Comparison of ENCODE assay signal across 17 cellular contexts in the genomic region with DNA sequence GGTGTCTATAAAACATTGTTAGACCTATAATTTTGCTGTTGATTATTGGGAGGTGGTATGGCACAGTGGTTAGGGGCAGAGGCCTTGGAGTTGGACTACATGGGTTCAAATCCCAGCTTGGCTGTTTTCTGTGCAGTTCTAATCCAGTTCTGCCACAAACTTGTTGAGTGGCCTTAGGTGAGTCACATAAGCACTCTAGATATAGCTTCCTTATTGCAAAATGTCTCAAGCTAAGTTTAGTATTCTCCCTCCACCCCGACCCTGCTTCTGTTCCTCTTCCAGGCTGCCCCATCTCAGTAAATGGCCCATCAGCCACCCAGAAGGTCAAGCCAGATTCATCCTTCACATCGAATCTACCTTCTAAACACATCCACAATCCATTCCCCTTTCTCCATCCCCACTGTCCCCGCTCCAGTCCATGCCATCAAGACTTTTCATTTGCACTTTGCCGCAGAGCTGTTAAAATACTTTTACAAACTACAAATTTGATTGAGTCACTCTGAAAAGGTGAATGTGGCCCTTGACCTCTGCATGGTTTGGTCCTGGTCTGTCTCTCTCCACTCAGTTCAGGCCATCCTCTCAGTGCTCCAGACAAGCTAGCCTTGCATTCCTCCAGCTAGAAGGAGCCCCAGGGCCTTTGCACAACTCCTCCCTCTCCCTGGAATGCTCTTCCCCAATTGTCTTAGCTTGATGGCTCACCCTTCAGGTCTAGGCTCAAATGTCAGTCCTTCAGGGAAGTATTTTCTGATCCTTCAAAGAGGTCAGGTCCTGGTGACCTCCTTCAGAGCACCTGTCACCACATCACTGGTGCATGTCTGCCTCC. TPM values are rescaled to one million over a fixed set of nuclear protein-coding genes. Genes with fewer than 3 reads are reported as not detected.
DNase-seq lines count a peak whose midpoint lies in the region; ATAC-seq and TF ChIP-seq lines count a peak whose summit lies in the region.
"Had no signal": no experiment of that assay in that cellular context is flagged by ENCODE, and none has a peak within 500 bp of the region (broad histone marks: within the 10 kb centered on the region; RNA-seq: fewer than 3 reads in every experiment).

No MANE protein-coding gene starts in this region.

- TF ChIP-seq EP300 in stomach (IDR thresholded peaks at IDR 0.05), result no peak

- H3K9me3 ChIP-seq in T-helper 17 cell (ENCODE audit: control insufficient read depth, low read length, poor library complexity, severe bottlenecking), result no peaks in the 10 kb centered on the region
- H3K9me3 ChIP-seq in stomach, result no peaks in the 10 kb centered on the region
- H3K9me3 ChIP-seq: gastrocnemius medialis had no signal

- ATAC-seq in T-helper 17 cell, result no peak
- ATAC-seq: gastrocnemius medialis had no signal

- H3K36me3 ChIP-seq in stomach, result peaks cover 45 to 62% (median 57%) of the 10 kb centered on the region in 4 donors

- peaks cover 4% of the 10 kb centered on the region for H3K36me3 Mint-ChIP-seq in T-helper 17 cell (ENCODE audit: low read depth)

- intact Hi-C loops in stomach (cut with DNase I; ENCODE audit: low total_unique reads), result no loop called here

- WGBS in stomach, 5 donors, result 81 to 91% (median 90%) methylated on average over 4 of the region's 4 CpGs

- DNase-seq in DMS53 (lab: John Stamatoyannopoulos, UW), result peak; percentile 6
- DNase-seq in DMS53 treated with DMSO at 0.1 percent for 48 hours (lab: John Stamatoyannopoulos, UW; ENCODE audit: unreplicated experiment), result no peak
- no peak for DNase-seq in T-helper 17 cell
- DNase-seq in left kidney (ENCODE audit: low read depth, low spot score), result peak; percentile 21
- no peak for DNase-seq in stomach
- no peak for DNase-seq in activated gamma-delta T cell treated with Interleukin-2 at 50 U/mL for 16 hours
- no peak for DNase-seq in NCI-H510A (lab: John Stamatoyannopoulos, UW)
- no peak for DNase-seq in Ammon's horn (ENCODE audit: low spot score)
- DNase-seq: 8988T; activated naive CD8-positive, alpha-beta T cell treated with anti-CD3 and anti-CD28 coated beads for 36 hours; caudate nucleus; CD8-positive, alpha-beta memory T cell; gastrocnemius medialis; NCI-H1417; OCI-M1; SW 1271 had no signal

- peak overlapping the region; percentile 48 for H3K27ac Mint-ChIP-seq in T-helper 17 cell
- H3K27ac Mint-ChIP-seq: activated naive CD8-positive, alpha-beta T cell treated with anti-CD3 and anti-CD28 coated beads for 36 hours; CD8-positive, alpha-beta memory T cell had no signal

- H3K27me3 ChIP-seq in stomach, result no peaks in the 10 kb centered on the region
- H3K27me3 ChIP-seq: gastrocnemius medialis had no signal

- no peaks in the 10 kb centered on the region for H3K27me3 Mint-ChIP-seq in T-helper 17 cell
- H3K27me3 Mint-ChIP-seq: activated naive CD8-positive, alpha-beta T cell treated with anti-CD3 and anti-CD28 coated beads for 36 hours; CD8-positive, alpha-beta memory T cell had no signal

- H3K27ac ChIP-seq in stomach, result peak overlapping the region; percentile 59 to 88 (median 75)
- H3K27ac ChIP-seq: gastrocnemius medialis, parathyroid adenoma had no signal

- no peak overlapping the region for H3K4me3 ChIP-seq in stomach
- H3K4me3 ChIP-seq: gastrocnemius medialis had no signal

- no peak overlapping the region for H3K4me3 Mint-ChIP-seq in T-helper 17 cell
- H3K4me3 Mint-ChIP-seq: activated naive CD8-positive, alpha-beta T cell treated with anti-CD3 and anti-CD28 coated beads for 36 hours; CD8-positive, alpha-beta memory T cell had no signal

- TF ChIP-seq CTCF in stomach (IDR thresholded peaks at IDR 0.05), result no peak

- peaks cover 22 to 41% (median 34%) of the 10 kb centered on the region in 4 donors for H3K4me1 ChIP-seq in stomach
- H3K4me1 ChIP-seq: gastrocnemius medialis had no signal

- H3K4me1 Mint-ChIP-seq in T-helper 17 cell, result no peaks in the 10 kb centered on the region
- H3K4me1 Mint-ChIP-seq: activated naive CD8-positive, alpha-beta T cell treated with anti-CD3 and anti-CD28 coated beads for 36 hours; CD8-positive, alpha-beta memory T cell had no signal

- TF ChIP-seq POLR2A in stomach (IDR thresholded peaks at IDR 0.05), result no peak

RNA-seq across cellular contexts. Expression of a gene that starts 10.0 kb away (rescaled TPM):
- total RNA-seq in T-helper 17 cell, result 10 to 100 TPM; 13.9 to 14.6 TPM
- total RNA-seq in stomach, result 100 to 1,000 TPM in 3 of 5 donors, 10 to 100 TPM in 2; 41.3 to 120 (median 104) TPM
- 10 to 100 TPM; 42.5 to 81.1 (median 51.6) TPM for polyA plus RNA-seq in stomach

RNA-seq across cellular contexts. Expression of a gene that starts 14.3 kb away (rescaled TPM):
- total RNA-seq in T-helper 17 cell (10 to 100 TPM; 19.3 to 21.8 TPM), stomach (100 to 1,000 TPM in 1 of 5 donors, 10 to 100 TPM in 4; 30.8 to 102 (median 44.8) TPM)
- 10 to 100 TPM; 33.9 to 69.2 (median 64.8) TPM for polyA plus RNA-seq in stomach

RNA-seq across cellular contexts. Expression of a gene that starts 23.7 kb away (rescaled TPM):
- total RNA-seq in T-helper 17 cell, result 10 to 100 TPM; 46.6 to 63.7 TPM
- 10 to 100 TPM in 3 of 5 donors, 1 to 10 TPM in 2; 4.1 to 47.4 (median 25.4) TPM for total RNA-seq in stomach
- 10 to 100 TPM; 31.0 to 39.1 (median 31.9) TPM for polyA plus RNA-seq in stomach

RNA-seq across cellular contexts. Expression of a gene that starts 23.8 kb away (rescaled TPM):
- total RNA-seq in T-helper 17 cell (under 1 TPM; 0.47 to 0.65 TPM), stomach (under 1 TPM in 2 of 5 donors, not detected in 3; 0.55 to 0.58 TPM)
- polyA plus RNA-seq in stomach, result under 1 TPM; 0.19 to 0.61 (median 0.58) TPM
- total RNA-seq: gastrocnemius medialis had no signal

RNA-seq across cellular contexts. Expression of a gene that starts 37.4 kb away (rescaled TPM):
- total RNA-seq in T-helper 17 cell (under 1 TPM in 1 of 2 donors, not detected in 1; 0.32 TPM), stomach (10 to 100 TPM in 4 of 5 donors, 1 to 10 TPM in 1; 2.2 to 60.3 (median 16.0) TPM)
- polyA plus RNA-seq in stomach, result 10 to 100 TPM; 16.1 to 28.9 (median 24.5) TPM

Comparison
In these comparisons a context has a peak if more than half of its experiments do, and no peak if none do; other contexts are left out.
1. DNase-seq: peak in DMS53 (single experiment) and left kidney (single experiment); none in DMS53 treated with DMSO at 0.1 percent for 48 hours (single experiment), T-helper 17 cell (0 of 3), stomach (single experiment), activated gamma-delta T cell treated with Interleukin-2 at 50 U/mL for 16 hours (single experiment), NCI-H510A (single experiment) and Ammon's horn (single experiment).